Comparison of ENCODE assay signal across 8 cellular contexts in the genomic region with DNA sequence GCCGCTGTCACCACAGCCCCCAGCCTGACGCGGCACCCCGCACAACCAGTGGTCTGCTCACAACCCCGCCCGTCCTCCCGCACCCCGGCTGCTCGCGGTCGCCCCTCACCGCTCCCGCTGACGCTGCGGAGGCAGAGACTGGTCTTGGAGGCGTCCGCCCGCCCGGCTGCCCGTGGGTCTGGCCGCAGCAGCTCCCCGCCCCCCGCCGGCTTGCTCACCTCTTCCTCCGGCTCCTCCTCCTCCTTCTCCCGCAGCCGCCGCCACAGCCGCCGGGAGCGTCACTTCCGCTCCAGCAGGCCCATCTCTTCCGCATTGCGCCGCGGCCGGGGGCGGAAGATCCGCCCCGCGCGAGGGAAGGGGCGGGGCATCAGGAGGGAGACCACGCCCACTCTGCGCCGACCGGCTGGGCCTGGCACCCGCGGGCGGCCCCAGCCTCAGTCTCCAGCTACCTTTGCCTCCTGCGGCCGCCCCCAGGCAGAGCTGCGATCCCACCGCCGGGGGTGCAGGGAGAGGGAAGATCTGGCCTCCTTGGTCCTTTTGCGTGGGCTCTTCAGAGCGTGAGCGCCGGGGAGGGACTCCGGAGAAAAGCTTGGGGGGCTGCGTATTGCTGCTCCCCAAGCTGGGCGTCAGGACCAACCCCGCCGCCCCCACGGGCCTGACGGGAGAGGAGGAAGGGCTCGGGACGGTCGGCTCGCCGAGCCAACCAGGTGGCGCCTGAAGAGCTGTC. TPM values are rescaled to one million over a fixed set of nuclear protein-coding genes. Genes with fewer than 3 reads are reported as not detected.
DNase-seq lines count a peak whose midpoint lies in the region; ATAC-seq and TF ChIP-seq lines count a peak whose summit lies in the region.

A gene with protein sequence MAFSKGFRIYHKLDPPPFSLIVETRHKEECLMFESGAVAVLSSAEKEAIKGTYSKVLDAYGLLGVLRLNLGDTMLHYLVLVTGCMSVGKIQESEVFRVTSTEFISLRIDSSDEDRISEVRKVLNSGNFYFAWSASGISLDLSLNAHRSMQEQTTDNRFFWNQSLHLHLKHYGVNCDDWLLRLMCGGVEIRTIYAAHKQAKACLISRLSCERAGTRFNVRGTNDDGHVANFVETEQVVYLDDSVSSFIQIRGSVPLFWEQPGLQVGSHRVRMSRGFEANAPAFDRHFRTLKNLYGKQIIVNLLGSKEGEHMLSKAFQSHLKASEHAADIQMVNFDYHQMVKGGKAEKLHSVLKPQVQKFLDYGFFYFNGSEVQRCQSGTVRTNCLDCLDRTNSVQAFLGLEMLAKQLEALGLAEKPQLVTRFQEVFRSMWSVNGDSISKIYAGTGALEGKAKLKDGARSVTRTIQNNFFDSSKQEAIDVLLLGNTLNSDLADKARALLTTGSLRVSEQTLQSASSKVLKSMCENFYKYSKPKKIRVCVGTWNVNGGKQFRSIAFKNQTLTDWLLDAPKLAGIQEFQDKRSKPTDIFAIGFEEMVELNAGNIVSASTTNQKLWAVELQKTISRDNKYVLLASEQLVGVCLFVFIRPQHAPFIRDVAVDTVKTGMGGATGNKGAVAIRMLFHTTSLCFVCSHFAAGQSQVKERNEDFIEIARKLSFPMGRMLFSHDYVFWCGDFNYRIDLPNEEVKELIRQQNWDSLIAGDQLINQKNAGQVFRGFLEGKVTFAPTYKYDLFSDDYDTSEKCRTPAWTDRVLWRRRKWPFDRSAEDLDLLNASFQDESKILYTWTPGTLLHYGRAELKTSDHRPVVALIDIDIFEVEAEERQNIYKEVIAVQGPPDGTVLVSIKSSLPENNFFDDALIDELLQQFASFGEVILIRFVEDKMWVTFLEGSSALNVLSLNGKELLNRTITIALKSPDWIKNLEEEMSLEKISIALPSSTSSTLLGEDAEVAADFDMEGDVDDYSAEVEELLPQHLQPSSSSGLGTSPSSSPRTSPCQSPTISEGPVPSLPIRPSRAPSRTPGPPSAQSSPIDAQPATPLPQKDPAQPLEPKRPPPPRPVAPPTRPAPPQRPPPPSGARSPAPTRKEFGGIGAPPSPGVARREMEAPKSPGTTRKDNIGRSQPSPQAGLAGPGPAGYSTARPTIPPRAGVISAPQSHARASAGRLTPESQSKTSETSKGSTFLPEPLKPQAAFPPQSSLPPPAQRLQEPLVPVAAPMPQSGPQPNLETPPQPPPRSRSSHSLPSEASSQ (N-terminal part only) (minus strand): TSS at position 286 of the 727 bp plus-strand sequence. CDS start 1,118 bp downstream, outside the sequence.

- H3K4me1 ChIP-seq in PC-3 (ENCODE audit: insufficient read depth, low read length): peaks cover 12% of the 10 kb centered on the region
- H3K4me1 ChIP-seq in mucosa of rectum (ENCODE audit: control insufficient read depth in 2 of 2, insufficient read depth in 2 of 2, low read length in 2 of 2): peaks cover 3 to 11% of the 10 kb centered on the region in 2 donors

- H3K27ac ChIP-seq in PC-3 (ENCODE audit: low read length) (peak within 1 kb of the TSS; percentile 1), epithelial cell of prostate (peak within 1 kb of the TSS; percentile 61), mucosa of rectum (ENCODE audit: low read depth in 2 of 2, low read length in 2 of 2) (peak within 1 kb of the TSS; percentile 90 to 93)

- no peaks in the 10 kb centered on the region for H3K9me2 ChIP-seq in PC-3 (replicated peaks; ENCODE audit: low read length)

- H3K4me3 ChIP-seq in Jurkat, Clone E6-1 (ENCODE audit: low read length): peak within 1 kb of the TSS; percentile 89
- H3K4me3 ChIP-seq in PC-3 (ENCODE audit: low read length): peak within 1 kb of the TSS; percentile 80
- peak within 1 kb of the TSS; percentile 95 to 96 for H3K4me3 ChIP-seq in mucosa of rectum (ENCODE audit: low read length in 2 of 2)

- peak within 1 kb of the TSS; percentile 74 for H3K9ac ChIP-seq in PC-3 (ENCODE audit: low read length)
- H3K9ac ChIP-seq in mucosa of rectum (ENCODE audit: low read depth in 1 of 2, low read length in 2 of 2): peak within 1 kb of the TSS; percentile 88

- H3K27me3 ChIP-seq in PC-3 (ENCODE audit: low read length) (no peaks in the 10 kb centered on the region), mucosa of rectum (ENCODE audit: control insufficient read depth in 2 of 2, insufficient read depth in 2 of 2, low read length in 2 of 2) (no peaks in the 10 kb centered on the region)

- H4K20me1 ChIP-seq in PC-3 (ENCODE audit: low read length): no peaks in the 10 kb centered on the region

- intact Hi-C loops in PC-3 (cut with micrococcal nuclease): loop anchor here (2.0 to 5.0 kb wide), 4 partner anchors 45 to 724 kb away; no protein-coding TSS in a partner anchor

- no peaks in the 10 kb centered on the region for H3F3A ChIP-seq in PC-3 (ENCODE audit: low read length, unreplicated experiment)

- H3K36me3 ChIP-seq in PC-3 (ENCODE audit: low read depth, low read length) (no peaks in the 10 kb centered on the region), mucosa of rectum (ENCODE audit: control insufficient read depth in 2 of 2, insufficient read depth in 2 of 2, low read length in 2 of 2) (peaks cover 0 to 2% of the 10 kb centered on the region in 2 donors)

- no TSS peak for BruUV-seq in PC-3 (replicated peaks; lab: Mats Ljungman, UMichigan)

- TF ChIP-seq CTCF in PC-3 (conservative IDR thresholded peaks at IDR 0.05; ENCODE audit: low read depth, low read length): no peak

- CTCF ChIA-PET in PC-3 (lab: Charles Lee): interaction anchor here (0.7 to 1.3 kb wide), 2 partner anchors 27 to 43 kb away, joined by 4 to 10 read pairs; a partner anchor contains a TSS

- peak within 1 kb of the TSS; percentile 92 for H3K4me2 ChIP-seq in PC-3 (ENCODE audit: low read length)

- H3K9me3 ChIP-seq in PC-3 (ENCODE audit: low read length) (no peaks in the 10 kb centered on the region), mucosa of rectum (ENCODE audit: control insufficient read depth in 2 of 2, low read length in 2 of 2) (no peaks in the 10 kb centered on the region)

- peaks cover 15% of the 10 kb centered on the region for H3K79me2 ChIP-seq in PC-3 (ENCODE audit: low read length)

- H2AFZ ChIP-seq in PC-3 (ENCODE audit: low read length): peak within 1 kb of the TSS; percentile 86

- DNase-seq in DMS53 (lab: John Stamatoyannopoulos, UW): peak; percentile 95
- DNase-seq in Jurkat, Clone E6-1 (ENCODE audit: low read depth, low spot score): peak; percentile 77
- peak; percentile 96 for DNase-seq in PC-3
- peak; percentile 95 for DNase-seq in activated T-cell treated with anti-CD3 and anti-CD28 coated beads for 48 hours (ENCODE audit: low read depth)
- DNase-seq in epithelial cell of prostate (ENCODE audit: low read depth, low spot score): peak; percentile 76
- DNase-seq in stimulated activated CD8-positive, alpha-beta memory T cell treated with anti-CD3 and anti-CD28 coated beads, Interleukin-4, amount 100 ng/mL, for 4 hours (ENCODE audit: low read depth in 2 of 2, low spot score in 1 of 2): peak; percentile 79 to 87

- POLR2A ChIA-PET in PC-3 (lab: Charles Lee; ENCODE audit: unreplicated experiment): interaction anchor here (0.6 kb wide), 5 partner anchors 24 to 1475 kb away, joined by 3 to 12 read pairs (median 3); a partner anchor contains a TSS

- ATAC-seq in GM21717 (IDR thresholded peaks at IDR 0.05; ENCODE audit: unreplicated experiment): peak; percentile 84
- ATAC-seq in PC-3: peak; percentile 89

RNA-seq across cellular contexts. Expression of the gene that starts here (rescaled TPM):
- polyA plus RNA-seq in Jurkat, Clone E6-1 (2012; ENCODE audit: insufficient read depth, insufficient read length): 5.8 TPM
- total RNA-seq in PC-3 (2014; rRNA removed): 7.0 and 16.2 TPM in 2 replicates

Comparison
In these comparisons a context has a peak if more than half of its experiments do, and no peak if none do; other contexts are left out.
1. Peak in every context shown above with its lines: DNase-seq, ATAC-seq, H3K4me3 ChIP-seq and H3K27ac ChIP-seq.
2. H3K27ac ChIP-seq: peak in every context shown above with its lines; median percentile 92 in mucosa of rectum; 61 in epithelial cell of prostate; 1 in PC-3.